In the genomic region with DNA sequence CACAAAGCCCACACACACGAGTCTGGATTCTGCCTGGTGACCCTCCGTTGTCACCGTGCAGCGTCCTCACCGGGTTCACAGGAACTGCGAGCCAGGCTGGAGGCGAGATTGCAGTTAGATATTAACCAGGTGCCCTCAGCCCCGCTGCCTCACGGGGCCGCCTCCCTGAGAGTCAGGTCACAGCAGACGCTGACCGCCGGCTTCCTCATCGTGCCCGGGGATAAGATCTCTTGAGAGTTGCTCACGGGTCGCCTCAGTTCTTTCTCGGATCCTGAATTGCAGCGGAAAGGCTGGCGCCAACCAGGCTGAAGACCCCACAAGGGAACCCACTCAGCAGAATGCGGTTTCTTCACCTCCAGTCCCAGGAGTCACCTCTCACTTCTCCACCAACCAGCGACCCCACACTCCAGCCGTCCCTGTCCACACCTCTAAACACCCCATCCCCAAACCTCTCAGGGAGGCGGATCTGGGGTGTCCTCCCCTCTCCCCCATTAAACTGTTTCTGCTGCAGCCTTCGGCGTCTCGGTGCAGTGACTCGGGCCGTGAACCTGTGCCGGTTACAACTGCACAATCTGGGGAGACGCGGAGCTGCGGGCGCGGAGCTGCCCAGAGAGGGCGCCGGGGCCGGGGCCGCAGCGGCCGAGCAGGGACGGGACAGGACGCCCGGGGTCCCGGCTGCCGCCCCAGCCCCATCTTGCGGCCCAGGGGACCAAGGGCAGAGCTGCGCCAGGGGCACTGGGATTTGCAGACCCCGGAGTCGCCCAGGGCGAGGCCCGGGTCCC, we compare ENCODE assay signal across 1 cellular context.
TF ChIP-seq lines count a peak whose summit lies in the region.

No MANE protein-coding gene starts in this region.

TF ChIP-seq in endothelial cell of umbilical vein, 7 proteins besides CTCF, POLR2A, EP300 and RAD21:
- TF ChIP-seq POLR2AphosphoS5 (IDR thresholded peaks at IDR 0.05; ENCODE audit: insufficient read depth, low read depth, low read length): no peak
- no peak for TF ChIP-seq FOS (IDR thresholded peaks at IDR 0.05; ENCODE audit: borderline replicate concordance, insufficient read depth, low read length)
- no peak for TF ChIP-seq MYC (IDR thresholded peaks at IDR 0.05; ENCODE audit: low read depth, low read length)
- peak; percentile 47 for TF ChIP-seq GATA2 (IDR thresholded peaks at IDR 0.05; ENCODE audit: insufficient read depth, insufficient read length, low read depth, low read length)
- TF ChIP-seq, protein P1, sequence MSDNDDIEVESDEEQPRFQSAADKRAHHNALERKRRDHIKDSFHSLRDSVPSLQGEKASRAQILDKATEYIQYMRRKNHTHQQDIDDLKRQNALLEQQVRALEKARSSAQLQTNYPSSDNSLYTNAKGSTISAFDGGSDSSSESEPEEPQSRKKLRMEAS (IDR thresholded peaks at IDR 0.05; ENCODE audit: insufficient read depth, insufficient read length): no peak
